15 cellular contexts compared by ENCODE assay signal in the genomic region with DNA sequence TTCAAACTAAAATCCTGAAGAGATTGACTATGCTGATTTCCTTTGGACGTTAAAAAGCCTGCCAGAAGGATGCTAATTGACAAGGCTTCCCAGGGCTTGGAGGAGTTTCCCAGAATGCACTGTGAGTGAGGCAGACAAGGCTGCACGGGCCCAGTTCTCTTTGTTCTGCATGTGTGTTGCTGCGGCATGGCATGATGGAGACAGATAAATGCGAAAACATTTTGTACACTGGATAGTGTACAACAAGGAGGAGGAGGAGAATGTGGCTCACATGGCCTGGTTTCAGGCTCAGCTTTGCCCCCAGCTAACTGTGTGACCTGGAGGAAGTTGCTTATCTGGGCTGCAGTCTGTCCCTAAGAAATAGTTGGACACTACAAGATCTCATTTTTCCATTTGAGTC.
A peak's percentile ranks its signal among the peaks of the same experiment; 100 is the strongest.
DNase-seq lines count a peak whose midpoint lies in the region; ATAC-seq and TF ChIP-seq lines count a peak whose summit lies in the region.
"Had no signal": no experiment of that assay in that cellular context is flagged by ENCODE, and none has a peak within 500 bp of the region (broad histone marks: within the 10 kb centered on the region; RNA-seq: fewer than 3 reads in every experiment).

No MANE protein-coding gene starts in this region.

- H3K4me2 ChIP-seq in parathyroid adenoma (ENCODE audit: low read length): peak overlapping the region; percentile 52
- H3K4me2 ChIP-seq: BLaER1 treated with 17β-estradiol and CSF1 and Interleukin-3, amounts not matched to agents 10 nM and 100 nM had no signal

- peaks cover 45% of the 10 kb centered on the region for H3K4me1 ChIP-seq in parathyroid adenoma
- H3K4me1 ChIP-seq: HAP-1, Peyer's patch had no signal

- peaks cover 34% of the 10 kb centered on the region for H3K4me1 Mint-ChIP-seq in glutamatergic neuron (ENCODE audit: low read depth, unreplicated experiment)

- TF ChIP-seq CTCF in glutamatergic neuron (IDR thresholded peaks at IDR 0.05; ENCODE audit: partially characterized antibody, unreplicated experiment): no peak
- no peak for TF ChIP-seq CTCF in parathyroid adenoma (IDR thresholded peaks at IDR 0.05)

- peak overlapping the region; percentile 90 for H3K27ac ChIP-seq in parathyroid adenoma
- H3K27ac ChIP-seq: BLaER1 treated with 17β-estradiol and CSF1 and Interleukin-3, amounts not matched to agents 10 nM and 100 nM; Peyer's patch had no signal

- no peaks in the 10 kb centered on the region for H3K79me2 ChIP-seq in parathyroid adenoma

- H3K36me3 Mint-ChIP-seq in glutamatergic neuron (ENCODE audit: unreplicated experiment): no peaks in the 10 kb centered on the region

- no peaks in the 10 kb centered on the region for H3K36me3 ChIP-seq in parathyroid adenoma (ENCODE audit: control insufficient read depth, insufficient read depth, low read length)
- H3K36me3 ChIP-seq: BLaER1 treated with 17β-estradiol and CSF1 and Interleukin-3, amounts not matched to agents 10 nM and 100 nM; HAP-1; Peyer's patch had no signal

- H3K27me3 ChIP-seq in parathyroid adenoma (ENCODE audit: control insufficient read depth, insufficient read depth, low read length): no peaks in the 10 kb centered on the region
- H3K27me3 ChIP-seq: BLaER1 treated with 17β-estradiol and CSF1 and Interleukin-3, amounts not matched to agents 10 nM and 100 nM; Peyer's patch had no signal

- no peaks in the 10 kb centered on the region for H3K27me3 Mint-ChIP-seq in glutamatergic neuron (ENCODE audit: unreplicated experiment)

- no peak overlapping the region for H3K4me3 ChIP-seq in parathyroid adenoma (ENCODE audit: low read depth, low read length)
- H3K4me3 ChIP-seq: BLaER1 treated with 17β-estradiol and CSF1 and Interleukin-3, amounts not matched to agents 10 nM and 100 nM; HAP-1; Peyer's patch had no signal

- ATAC-seq in GM21786 (IDR thresholded peaks at IDR 0.05; ENCODE audit: unreplicated experiment): no peak

- no peaks in the 10 kb centered on the region for H3K9me3 ChIP-seq in parathyroid adenoma (ENCODE audit: control insufficient read depth, low read length)
- H3K9me3 ChIP-seq: BLaER1 treated with 17β-estradiol and CSF1 and Interleukin-3, amounts not matched to agents 10 nM and 100 nM; HAP-1; Peyer's patch had no signal

- peak in 40 of 76 experiments; percentile 10 to 66 (median 33) for DNase-seq in HUDEP-2 (lab: John Stamatoyannopoulos, UW; ENCODE audit: unreplicated experiment in 76 of 76)
- peak; percentile 72 for DNase-seq in SK-N-DZ (ENCODE audit: low spot score)
- DNase-seq in glutamatergic neuron: no peak
- DNase-seq in ecto neural progenitor cell (ENCODE audit: low spot score): no peak
- no peak for DNase-seq in effector CD4-positive, alpha-beta T cell
- DNase-seq in SIG-M5 treated with dmso at 0.1 percent for 504 hours (lab: John Stamatoyannopoulos, UW; ENCODE audit: unreplicated experiment): no peak
- DNase-seq: Kasumi-1, NCI-H1105 treated with DMSO at 0.1 percent for 48 hours, NCI-H187 treated with DMSO at 0.1 percent for 48 hours, Peyer's patch, SW 1271 had no signal

- H3K9me3 Mint-ChIP-seq in glutamatergic neuron (ENCODE audit: unreplicated experiment): no peaks in the 10 kb centered on the region

- H3K9ac ChIP-seq in parathyroid adenoma: no peak overlapping the region
- H3K9ac ChIP-seq: BLaER1 treated with 17β-estradiol and CSF1 and Interleukin-3, amounts not matched to agents 10 nM and 100 nM had no signal

- H2AFZ ChIP-seq in parathyroid adenoma: peak overlapping the region; percentile 68

- H3K4me3 Mint-ChIP-seq in glutamatergic neuron (ENCODE audit: unreplicated experiment): peak overlapping the region; percentile 70

- H3K27ac Mint-ChIP-seq in glutamatergic neuron (ENCODE audit: unreplicated experiment): peak overlapping the region; percentile 5

Comparison
In these comparisons a context has a peak if more than half of its experiments do, and no peak if none do; other contexts are left out.
1. DNase-seq: peak in HUDEP-2 (40 of 76) and SK-N-DZ (single experiment); none in glutamatergic neuron (single experiment), ecto neural progenitor cell (single experiment), effector CD4-positive, alpha-beta T cell (single experiment) and SIG-M5 treated with dmso at 0.1 percent for 504 hours (single experiment).